Comparison of ENCODE assay signal across 24 cellular contexts in genomic region chr5:118270506-118270905, GRCh38.
"Had no signal": no experiment of that assay in that cellular context is flagged by ENCODE, and none has a peak within 500 bp of the region (broad histone marks: within the 10 kb centered on the region; RNA-seq: fewer than 3 reads in every experiment).

No MANE protein-coding gene starts in this region.

- H3K4me3 Mint-ChIP-seq: mesothelial cell of epicardium; naive B cell; natural killer cell; stimulated activated naive B cell treated with anti-CD40 and anti-IgM and Interleukin-4, amounts not matched to agents 10 μg/mL and 1 μg/mL and 100 μg/mL, for 72 hours had no signal

- H3K27me3 Mint-ChIP-seq: naive B cell; progenitor cell of endocrine pancreas; stimulated activated naive B cell treated with anti-CD40 and anti-IgM and Interleukin-4, amounts not matched to agents 10 μg/mL and 1 μg/mL and 100 μg/mL, for 72 hours had no signal

- H3K4me3 ChIP-seq: left ventricle myocardium inferior, lung, ovary, right atrium auricular region, right lobe of liver, skin epidermis, stomach, testis, thyroid gland, transverse colon, upper lobe of left lung, vagina had no signal

- DNase-seq: islet precursor cell; left ventricle myocardium inferior; mesendoderm; naive B cell; natural killer cell; ovary; right lobe of liver; stimulated activated CD4-positive, alpha-beta T cell treated with anti-CD3 and anti-CD28 coated beads, Interleukin-12 subunit alpha, Interleukin-12 subunit beta, amount 100 ng/mL, for 4 hours; stimulated activated CD4-positive, alpha-beta T cell treated with anti-CD3 and anti-CD28 coated beads, Interleukin-15, amount 100 ng/mL, for 24 hours; stimulated activated CD4-positive, alpha-beta T cell treated with anti-CD3 and anti-CD28 coated beads, Interleukin-2, amount 100 ng/mL, for 24 hours; stimulated activated CD4-positive, alpha-beta T cell treated with anti-CD3 and anti-CD28 coated beads, Interleukin-4, amount 100 ng/mL, for 1 hour; stimulated activated naive B cell treated with anti-CD40 and anti-IgM and Interleukin-4, amounts not matched to agents 10 μg/mL and 1 μg/mL and 100 μg/mL, for 72 hours; stimulated activated naive CD8-positive, alpha-beta T cell treated with anti-CD3 and anti-CD28 coated beads, Interleukin-15, Interleukin-2, amounts not matched to agents 100 U/mL and 50 U/mL, for 24 hours; stomach; testis; thyroid gland; transverse colon; upper lobe of left lung had no signal

- H3K4me1 Mint-ChIP-seq: mesothelial cell of epicardium; naive B cell; natural killer cell; stimulated activated naive B cell treated with anti-CD40 and anti-IgM and Interleukin-4, amounts not matched to agents 10 μg/mL and 1 μg/mL and 100 μg/mL, for 72 hours had no signal

- H3K27ac Mint-ChIP-seq: mesothelial cell of epicardium; naive B cell; natural killer cell; progenitor cell of endocrine pancreas; stimulated activated naive B cell treated with anti-CD40 and anti-IgM and Interleukin-4, amounts not matched to agents 10 μg/mL and 1 μg/mL and 100 μg/mL, for 72 hours had no signal

- H3K36me3 Mint-ChIP-seq: mesothelial cell of epicardium; naive B cell; natural killer cell; stimulated activated naive B cell treated with anti-CD40 and anti-IgM and Interleukin-4, amounts not matched to agents 10 μg/mL and 1 μg/mL and 100 μg/mL, for 72 hours had no signal
